ENCODE assay signal across 8 cellular contexts in the genomic region with DNA sequence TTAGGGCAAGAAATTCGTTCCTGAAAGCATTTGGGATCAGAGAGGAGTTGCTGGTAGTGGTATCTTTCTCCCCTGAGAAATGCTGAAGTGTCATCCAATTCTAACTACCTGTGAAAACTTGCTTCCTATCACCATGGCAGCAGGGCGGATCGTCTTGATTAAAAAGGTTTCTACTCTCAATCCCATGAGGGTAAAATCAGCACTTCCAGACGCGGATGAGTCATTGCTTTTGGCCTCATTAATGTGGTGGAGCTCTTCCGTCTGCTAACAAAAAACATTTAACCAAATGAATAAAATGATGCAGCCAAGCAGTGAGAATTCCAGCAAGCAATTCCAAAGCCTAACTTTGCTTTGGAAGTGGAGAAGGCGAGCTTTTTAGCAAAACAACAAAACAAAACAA.
DNase-seq lines count a peak whose midpoint lies in the region; ATAC-seq and TF ChIP-seq lines count a peak whose summit lies in the region.
"Had no signal": no experiment of that assay in that cellular context is flagged by ENCODE, and none has a peak within 500 bp of the region (broad histone marks: within the 10 kb centered on the region; RNA-seq: fewer than 3 reads in every experiment).

No MANE protein-coding gene starts in this region.

- POLR2A ChIA-PET in OCI-LY7 (lab: Charles Lee) = interaction anchor here (0.6 kb wide), 1 partner anchor 27 kb away, joined by 4 read pairs; no protein-coding TSS in a partner anchor

- H3K36me3 ChIP-seq in OCI-LY7 (ENCODE audit: insufficient read depth, low read length) (no peaks in the 10 kb centered on the region), sigmoid colon (no peaks in the 10 kb centered on the region)

- no peaks in the 10 kb centered on the region for H4K20me1 ChIP-seq in OCI-LY7 (ENCODE audit: insufficient read depth, low read length)

- H3K4me1 ChIP-seq in OCI-LY7 (ENCODE audit: insufficient read depth, low read length, poor library complexity, severe bottlenecking) (peaks cover 9% of the 10 kb centered on the region), foreskin keratinocyte (peaks cover 12% of the 10 kb centered on the region), sigmoid colon (peaks cover 0 to 63% (median 49%) of the 10 kb centered on the region in 4 donors)
- H3K4me1 ChIP-seq: body of pancreas had no signal

- peak overlapping the region; percentile 16; the same call in 1 of the 2 replicates for H3K4me2 ChIP-seq in OCI-LY7 (ENCODE audit: low read length)

- no peaks in the 10 kb centered on the region for H3K27me3 ChIP-seq in foreskin keratinocyte
- no peaks in the 10 kb centered on the region for H3K27me3 ChIP-seq in sigmoid colon
- H3K27me3 ChIP-seq: body of pancreas had no signal

- DNase-seq in H4 (ENCODE audit: low spot score) = peak; percentile 74
- DNase-seq in OCI-LY7 (ENCODE audit: low spot score) = no peak
- peak; percentile 86 to 91 for DNase-seq in foreskin keratinocyte
- DNase-seq in sigmoid colon = peak; percentile 85
- DNase-seq in activated CD8-positive, alpha-beta memory T cell treated with anti-CD3 and anti-CD28 coated beads, Interleukin-2, amount 50 U/mL, for 48 hours = no peak
- no peak for DNase-seq in cerebellar nuclear complex (lab: John Stamatoyannopoulos, UW)

- ATAC-seq in foreskin keratinocyte (peak; percentile 99), HG02840 (IDR thresholded peaks at IDR 0.05; ENCODE audit: low FRiP score, unreplicated experiment) (no peak)
- ATAC-seq: body of pancreas had no signal

- CTCF ChIA-PET in OCI-LY7 (lab: Charles Lee; ENCODE audit: unreplicated experiment) = no interaction called here

- intact Hi-C loops in OCI-LY7 (cut with micrococcal nuclease; ENCODE audit: unreplicated experiment) (no loop called here), sigmoid colon (cut with DNase I) (loop anchor here (5.0 kb wide), 1 partner anchor 326 kb away; the partner anchor contains the start of gene CAMK2D)

- H3K4me3 ChIP-seq in OCI-LY7 (ENCODE audit: low read depth, low read length, poor library complexity, severe bottlenecking) (no peak overlapping the region), sigmoid colon (no peak overlapping the region)
- H3K4me3 ChIP-seq: body of pancreas had no signal

- H3K79me2 ChIP-seq in OCI-LY7 (ENCODE audit: insufficient read depth, low read depth, low read length) = no peaks in the 10 kb centered on the region

- TF ChIP-seq EP300 in sigmoid colon (IDR thresholded peaks at IDR 0.05) = peak in 1 of 4 donors; percentile 5

- H3K9me2 ChIP-seq in OCI-LY7 (ENCODE audit: insufficient read depth, low read length) = no peaks in the 10 kb centered on the region

- TF ChIP-seq POLR2A in sigmoid colon (IDR thresholded peaks at IDR 0.05) = no peak

- no peak overlapping the region for H3K27ac ChIP-seq in OCI-LY7 (ENCODE audit: low read depth, low read length, poor library complexity, severe bottlenecking)
- peak overlapping the region; percentile 15 for H3K27ac ChIP-seq in foreskin keratinocyte
- H3K27ac ChIP-seq in sigmoid colon = peak overlapping the region; percentile 59 to 81 (median 72)
- H3K27ac ChIP-seq: body of pancreas had no signal

- H3K9me3 ChIP-seq in OCI-LY7 (ENCODE audit: low read length) (no peaks in the 10 kb centered on the region), sigmoid colon (no peaks in the 10 kb centered on the region)
- H3K9me3 ChIP-seq: body of pancreas had no signal

- peak overlapping the region; percentile 67 for H2AFZ ChIP-seq in OCI-LY7 (ENCODE audit: low read length)

- BruUV-seq in OCI-LY7 (replicated peaks; lab: Mats Ljungman, UMichigan) = no TSS peak

- WGBS in sigmoid colon, 2 donors = 59 to 72% methylated on average over 7 of the region's 7 CpGs

- no peak for TF ChIP-seq CTCF in OCI-LY7 (conservative IDR thresholded peaks at IDR 0.05; ENCODE audit: low read length)
- no peak for TF ChIP-seq CTCF in foreskin keratinocyte (conservative IDR thresholded peaks at IDR 0.05)
- no peak for TF ChIP-seq CTCF in sigmoid colon (IDR thresholded peaks at IDR 0.05)

Comparison
In these comparisons a context has a peak if more than half of its experiments do, and no peak if none do; other contexts are left out.
1. DNase-seq: peak in H4 (single experiment), foreskin keratinocyte (2 of 2) and sigmoid colon (single experiment); none in OCI-LY7 (single experiment), activated CD8-positive, alpha-beta memory T cell treated with anti-CD3 and anti-CD28 coated beads, Interleukin-2, amount 50 U/mL, for 48 hours (single experiment) and cerebellar nuclear complex (0 of 2).